In the genomic region with DNA sequence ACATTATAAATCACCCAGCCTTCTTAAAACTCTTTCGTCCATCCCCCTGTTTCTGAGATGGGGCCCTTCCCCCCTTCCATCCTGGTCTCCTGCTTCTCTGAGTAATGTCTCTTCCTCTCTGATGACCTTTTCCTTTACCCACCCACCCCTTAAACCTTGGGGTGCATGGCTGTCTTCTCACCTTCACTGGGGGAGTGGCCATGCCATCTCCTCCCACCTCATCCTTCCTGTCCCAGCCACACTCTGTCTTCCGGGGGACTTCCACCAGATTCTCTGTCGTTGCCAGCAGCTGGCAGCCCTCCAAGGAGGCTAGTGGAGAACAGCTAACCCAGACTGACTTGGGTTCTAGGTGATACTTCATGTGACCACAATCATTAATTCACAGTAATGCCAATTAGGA, we compare ENCODE assay signal across 13 cellular contexts.
DNase-seq lines count a peak whose midpoint lies in the region; ATAC-seq lines count a peak whose summit lies in the region.
"Had no signal": no experiment of that assay in that cellular context is flagged by ENCODE, and none has a peak within 500 bp of the region (broad histone marks: within the 10 kb centered on the region; RNA-seq: fewer than 3 reads in every experiment).

No MANE protein-coding gene starts in this region.

- intact Hi-C loops in CD4-positive, alpha-beta memory T cell (cut with micrococcal nuclease), result loop anchor here (2.0 kb wide), 1 partner anchor 21 kb away; no protein-coding TSS in a partner anchor
- intact Hi-C loops in left cardiac atrium (cut with DNase I), result no loop called here

- H3K27ac ChIP-seq in CD4-positive, alpha-beta memory T cell (ENCODE audit: low read depth, low read length), result no peak overlapping the region
- H3K27ac ChIP-seq: SJSA1, vagina had no signal

- no peaks in the 10 kb centered on the region for H3K27me3 Mint-ChIP-seq in CD4-positive, alpha-beta memory T cell

- H3K4me3 Mint-ChIP-seq in CD4-positive, alpha-beta memory T cell, result peak overlapping the region in 5 of 8 donors; percentile 37 to 92 (median 78)

- H3K27me3 ChIP-seq in CD4-positive, alpha-beta memory T cell (ENCODE audit: insufficient read depth, low read length), result no peaks in the 10 kb centered on the region
- H3K27me3 ChIP-seq: SJSA1, vagina had no signal

- no peak overlapping the region for H3K4me3 ChIP-seq in CD4-positive, alpha-beta memory T cell (ENCODE audit: low read length in 2 of 2)
- H3K4me3 ChIP-seq: SJSA1, vagina had no signal

- CTCF ChIA-PET in CD4-positive, alpha-beta memory T cell (lab: Charles Lee; ENCODE audit: partially characterized antibody), result no interaction called here

- H3K27ac Mint-ChIP-seq in CD4-positive, alpha-beta memory T cell, result peak overlapping the region in 5 of 7 donors; percentile 27 to 93 (median 82)
- H3K27ac Mint-ChIP-seq: HFFc6 had no signal

- H3K36me3 Mint-ChIP-seq in CD4-positive, alpha-beta memory T cell, result no peaks in the 10 kb centered on the region

- DNase-seq in CD4-positive, alpha-beta memory T cell, result peak; percentile 25 to 69 (median 34)
- DNase-seq in activated CD4-positive, alpha-beta T cell treated with anti-CD3 and anti-CD28 coated beads, Interleukin-2, amount 50 U/mL, for 1 hour, result peak; percentile 27
- peak; percentile 31 for DNase-seq in activated naive CD4-positive, alpha-beta T cell treated with anti-CD3 and anti-CD28 coated beads, Interleukin-2, amount 50 U/mL, for 16 hours
- DNase-seq in stimulated activated CD4-positive, alpha-beta T cell treated with anti-CD3 and anti-CD28 coated beads, Interleukin-1b, Interleukin-23, amount 100 ng/mL, for 4 hours (ENCODE audit: low read depth in 2 of 2), result peak; percentile 25 to 30
- DNase-seq in NCI-H2107 treated with DMSO at 0.1 percent for 48 hours (lab: John Stamatoyannopoulos, UW; ENCODE audit: unreplicated experiment) (no peak), SK-N-DZ (ENCODE audit: low spot score) (no peak), left cardiac atrium (no peak)
- DNase-seq: DND-41, HFFc6, mesendoderm had no signal

- POLR2A ChIA-PET in CD4-positive, alpha-beta memory T cell (lab: Charles Lee; ENCODE audit: partially characterized antibody), result interaction anchor here (0.7 to 0.9 kb wide), 2 partner anchors 83 to 85 kb away, joined by 3 read pairs; a partner anchor contains a TSS

- ATAC-seq in HG03139 (IDR thresholded peaks at IDR 0.05; ENCODE audit: unreplicated experiment) (no peak), left cardiac atrium (no peak)

- peaks cover 23% of the 10 kb centered on the region for H3K4me1 ChIP-seq in CD4-positive, alpha-beta memory T cell (ENCODE audit: insufficient read depth, low read length)
- H3K4me1 ChIP-seq: SJSA1 had no signal

- H3K36me3 ChIP-seq in CD4-positive, alpha-beta memory T cell (ENCODE audit: insufficient read depth, low read length), result no peaks in the 10 kb centered on the region
- H3K36me3 ChIP-seq: SJSA1, vagina had no signal

- peaks cover 9 to 36% (median 24%) of the 10 kb centered on the region in 4 donors for H3K4me1 Mint-ChIP-seq in CD4-positive, alpha-beta memory T cell

- peaks cover 0 to 2% (median 0%) of the 10 kb centered on the region in 8 donors for H3K9me3 Mint-ChIP-seq in CD4-positive, alpha-beta memory T cell
- H3K9me3 Mint-ChIP-seq: HFFc6 had no signal

- no peaks in the 10 kb centered on the region for H3K9me3 ChIP-seq in CD4-positive, alpha-beta memory T cell (ENCODE audit: control insufficient read depth in 1 of 2, low read length in 2 of 2)
- H3K9me3 ChIP-seq: SJSA1, vagina had no signal

Comparison
In these comparisons a context has a peak if more than half of its experiments do, and no peak if none do; other contexts are left out.
1. DNase-seq: peak in CD4-positive, alpha-beta memory T cell (5 of 5), activated CD4-positive, alpha-beta T cell treated with anti-CD3 and anti-CD28 coated beads, Interleukin-2, amount 50 U/mL, for 1 hour (single experiment), activated naive CD4-positive, alpha-beta T cell treated with anti-CD3 and anti-CD28 coated beads, Interleukin-2, amount 50 U/mL, for 16 hours (single experiment) and stimulated activated CD4-positive, alpha-beta T cell treated with anti-CD3 and anti-CD28 coated beads, Interleukin-1b, Interleukin-23, amount 100 ng/mL, for 4 hours (2 of 2); none in NCI-H2107 treated with DMSO at 0.1 percent for 48 hours (single experiment), SK-N-DZ (single experiment) and left cardiac atrium (single experiment).